9 cellular contexts compared by ENCODE assay signal in the genomic region with DNA sequence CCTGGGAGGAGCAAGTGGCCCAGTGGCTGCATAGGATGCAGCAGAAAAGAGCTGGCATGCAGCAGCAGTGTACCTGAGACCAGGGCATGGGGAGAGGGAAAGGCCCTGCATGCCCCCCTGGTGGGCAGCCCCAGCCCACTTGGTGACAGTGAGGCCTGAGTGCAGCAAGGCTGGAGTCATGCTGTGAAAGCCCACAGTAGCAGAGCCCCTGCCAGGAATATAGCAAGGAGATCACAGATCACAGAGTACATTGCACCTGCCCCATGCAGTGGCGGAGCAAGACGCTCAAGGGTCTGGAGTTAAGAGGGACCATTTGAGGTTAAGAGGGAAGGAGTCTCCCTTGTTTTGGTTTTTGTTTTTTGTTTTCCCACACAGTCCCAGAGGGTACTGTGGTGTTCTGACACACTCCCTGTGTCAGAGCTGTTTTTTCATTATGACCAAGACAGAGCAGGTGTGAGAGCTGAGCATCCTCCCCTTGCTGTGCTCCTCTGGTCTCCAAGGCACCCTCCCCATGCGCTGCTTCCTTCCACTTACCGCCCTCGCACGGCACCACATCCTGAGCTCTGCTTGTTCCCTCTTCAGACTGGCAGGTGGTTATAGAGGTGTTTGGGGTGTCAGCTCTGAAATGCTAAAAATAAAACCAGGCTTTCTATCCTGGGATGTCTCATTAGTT.
A peak's percentile ranks its signal among the peaks of the same experiment; 100 is the strongest.
DNase-seq lines count a peak whose midpoint lies in the region; ATAC-seq, FAIRE-seq and TF ChIP-seq lines count a peak whose summit lies in the region.
"Had no signal": no experiment of that assay in that cellular context is flagged by ENCODE, and none has a peak within 500 bp of the region (broad histone marks: within the 10 kb centered on the region; RNA-seq: fewer than 3 reads in every experiment).

No MANE protein-coding gene starts in this region.

- peak overlapping the region; percentile 57 for H3K27ac ChIP-seq in neutrophil

- TF ChIP-seq POLR2A in GM12892 (IDR thresholded peaks at IDR 0.05; ENCODE audit: low read depth, low read length): no peak

- H3K9me3 Mint-ChIP-seq in HFFc6: no peaks in the 10 kb centered on the region

- no peaks in the 10 kb centered on the region for H3K36me3 Mint-ChIP-seq in HFFc6 (ENCODE audit: low read depth)

- H3K4me3 ChIP-seq in neutrophil (ENCODE audit: low read depth in 1 of 2, low read length in 1 of 2): peak overlapping the region; percentile 0 to 2

- peaks cover 14 to 15% of the 10 kb centered on the region in 2 experiments for H3K4me1 ChIP-seq in neutrophil (ENCODE audit: control insufficient read depth in 1 of 2, insufficient read depth in 1 of 2, low read depth in 1 of 2, low read length in 1 of 2)

- no peaks in the 10 kb centered on the region for H3K4me1 Mint-ChIP-seq in HFFc6 (ENCODE audit: low read depth)

- peak; percentile 90 for ATAC-seq in GM21786 (IDR thresholded peaks at IDR 0.05; ENCODE audit: unreplicated experiment)

- H3K27me3 ChIP-seq in neutrophil: no peaks in the 10 kb centered on the region

- no peaks in the 10 kb centered on the region; the same call in 1 of the 2 replicates for H3K27me3 Mint-ChIP-seq in HFFc6 (ENCODE audit: insufficient read depth)

- no peak overlapping the region for H3K27ac Mint-ChIP-seq in HFFc6

- no peaks in the 10 kb centered on the region for H3K36me3 ChIP-seq in neutrophil

- H3K9me3 ChIP-seq in neutrophil: no peaks in the 10 kb centered on the region

- peak; percentile 84 for FAIRE-seq in GM12892 (lab: Jason Lieb, UNC)
- FAIRE-seq: endometrium had no signal

- TF ChIP-seq CTCF in neutrophil (IDR thresholded peaks at IDR 0.05) (no peak), HFFc6 (IDR thresholded peaks at IDR 0.05) (no peak)

- no peak overlapping the region for H3K4me3 Mint-ChIP-seq in HFFc6

- DNase-seq in GM12892 (ENCODE audit: insufficient read length) (peak; percentile 50), NCI-H187 treated with DMSO at 0.1 percent for 48 hours (lab: John Stamatoyannopoulos, UW) (peak; percentile 44), COLO668 (lab: John Stamatoyannopoulos, UW; ENCODE audit: unreplicated experiment) (no peak), HFFc6 (no peak), HT-29 (ENCODE audit: low spot score) (no peak)
- DNase-seq in activated T-cell treated with anti-CD3 and anti-CD28 coated beads, Interleukin-2, amount 50 U/mL, for 48 hours: peak; percentile 80 to 82

Comparison
In these comparisons a context has a peak if more than half of its experiments do, and no peak if none do; other contexts are left out.
1. DNase-seq: peak in GM12892 (single experiment), NCI-H187 treated with DMSO at 0.1 percent for 48 hours (single experiment) and activated T-cell treated with anti-CD3 and anti-CD28 coated beads, Interleukin-2, amount 50 U/mL, for 48 hours (2 of 2); none in COLO668 (single experiment), HFFc6 (single experiment) and HT-29 (single experiment).